ENCODE assay signal across 16 cellular contexts in the genomic region with DNA sequence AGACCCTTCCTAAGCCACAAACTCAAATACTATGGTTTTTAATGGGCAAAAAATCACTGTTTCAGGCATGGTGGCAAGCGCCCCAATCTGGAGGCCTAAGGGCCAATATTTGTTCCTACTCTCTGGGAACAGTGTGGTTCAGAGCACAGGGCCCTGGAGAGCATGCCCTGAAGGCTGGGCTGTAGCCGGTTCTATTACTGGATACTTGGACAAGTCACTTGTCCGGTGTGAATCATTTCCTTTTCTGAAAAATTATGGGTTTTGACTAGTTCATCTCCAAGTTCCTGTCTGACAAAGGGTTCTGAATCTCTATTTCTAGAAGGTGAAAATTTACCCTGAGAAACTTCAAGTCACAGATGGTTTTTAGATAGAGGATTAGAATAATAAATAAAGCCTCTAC.
A peak's percentile ranks its signal among the peaks of the same experiment; 100 is the strongest.
DNase-seq lines count a peak whose midpoint lies in the region; ATAC-seq and TF ChIP-seq lines count a peak whose summit lies in the region.
"Had no signal": no experiment of that assay in that cellular context is flagged by ENCODE, and none has a peak within 500 bp of the region (broad histone marks: within the 10 kb centered on the region; RNA-seq: fewer than 3 reads in every experiment).

No MANE protein-coding gene starts in this region.

- H3K27ac Mint-ChIP-seq in CD14-positive monocyte = peak overlapping the region in 1 of 7 donors; percentile 21
- H3K27ac Mint-ChIP-seq: activated naive CD8-positive, alpha-beta T cell; progenitor cell of endocrine pancreas had no signal

- WGBS in lung, 2 donors = 75 to 88% methylated on average over 3 of the region's 3 CpGs

- DNase-seq in CD14-positive monocyte (ENCODE audit: low spot score) = peak; percentile 55
- DNase-seq in MV-4-11 (lab: John Stamatoyannopoulos, UW) = peak; percentile 70
- DNase-seq in dermis blood vessel endothelial cell = peak; percentile 88
- DNase-seq in lung (ENCODE audit: low spot score) = no peak
- no peak for DNase-seq in NCI-H69 (lab: John Stamatoyannopoulos, UW)
- DNase-seq in effector CD4-positive, alpha-beta T cell = no peak
- DNase-seq: CD4-positive, CD25-positive, alpha-beta regulatory T cell; MM.1S; NCI-H345; RPMI8226; stimulated activated CD4-positive, alpha-beta T cell treated with anti-CD3 and anti-CD28 coated beads, Interleukin-4, amount 100 ng/mL, for 4 hours; stimulated activated naive CD8-positive, alpha-beta T cell treated with anti-CD3 and anti-CD28 coated beads, Interleukin-15, amount 100 ng/mL, for 72 hours had no signal

- no peaks in the 10 kb centered on the region for H3K9me3 ChIP-seq in lung (ENCODE audit: control insufficient read depth in 2 of 2, insufficient read depth in 1 of 2, low read length in 1 of 2)

- peaks cover 0 to 6% of the 10 kb centered on the region in 2 donors for H3K4me1 ChIP-seq in lung (ENCODE audit: control insufficient read depth in 2 of 2, insufficient read depth in 2 of 2, low read length in 2 of 2)

- H3K27me3 ChIP-seq in lung (ENCODE audit: control insufficient read depth, insufficient read depth) = no peaks in the 10 kb centered on the region

- H3K36me3 ChIP-seq in lung (ENCODE audit: control insufficient read depth in 2 of 2, insufficient read depth in 2 of 2, low read length in 2 of 2) = peaks cover 0 to 10% of the 10 kb centered on the region in 2 donors

- peaks cover 28% of the 10 kb centered on the region for H3K4me1 Mint-ChIP-seq in CD14-positive monocyte

- ATAC-seq in lung (ENCODE audit: insufficient read depth, low FRiP score) = peak; percentile 38
- no peak for ATAC-seq in HG02588 (IDR thresholded peaks at IDR 0.05; ENCODE audit: unreplicated experiment)
- no peak for ATAC-seq in GM18867 (IDR thresholded peaks at IDR 0.05; ENCODE audit: unreplicated experiment)
- ATAC-seq: stimulated activated naive CD8-positive, alpha-beta T cell treated with anti-CD3 and anti-CD28 coated beads, Interleukin-15, amount 100 ng/mL, for 72 hours had no signal

- H3K27ac ChIP-seq in lung (ENCODE audit: low read depth in 1 of 2, low read length in 1 of 2) = no peak overlapping the region

- H3K27me3 Mint-ChIP-seq in CD14-positive monocyte (ENCODE audit: low read depth in 3 of 3) = peaks cover 0 to 2% (median 0%) of the 10 kb centered on the region in 3 donors
- H3K27me3 Mint-ChIP-seq: activated naive CD8-positive, alpha-beta T cell; CD4-positive, CD25-positive, alpha-beta regulatory T cell; progenitor cell of endocrine pancreas; stimulated activated naive CD8-positive, alpha-beta T cell treated with anti-CD3 and anti-CD28 coated beads, Interleukin-15, amount 100 ng/mL, for 72 hours had no signal

- H3K4me3 ChIP-seq in lung = no peak overlapping the region

- no peak overlapping the region for H3K4me3 Mint-ChIP-seq in CD14-positive monocyte
- H3K4me3 Mint-ChIP-seq: activated naive CD8-positive, alpha-beta T cell; CD4-positive, CD25-positive, alpha-beta regulatory T cell; stimulated activated naive CD8-positive, alpha-beta T cell treated with anti-CD3 and anti-CD28 coated beads, Interleukin-15, amount 100 ng/mL, for 72 hours had no signal

- peaks cover 2 to 6% of the 10 kb centered on the region in 2 donors for H3K36me3 Mint-ChIP-seq in CD14-positive monocyte

- TF ChIP-seq CTCF in CD14-positive monocyte (IDR thresholded peaks at IDR 0.05) (no peak), lung (IDR thresholded peaks at IDR 0.05; ENCODE audit: control extremely low read depth, extremely low read depth) (no peak)

- intact Hi-C loops in CD14-positive monocyte (cut with micrococcal nuclease) = no loop called here

- H3K9me3 Mint-ChIP-seq in CD14-positive monocyte = peaks cover 0 to 3% (median 0%) of the 10 kb centered on the region in 7 donors
- H3K9me3 Mint-ChIP-seq: stimulated activated naive CD8-positive, alpha-beta T cell treated with anti-CD3 and anti-CD28 coated beads, Interleukin-15, amount 100 ng/mL, for 72 hours had no signal

Comparison
In these comparisons a context has a peak if more than half of its experiments do, and no peak if none do; other contexts are left out.
1. DNase-seq: peak in CD14-positive monocyte (single experiment), MV-4-11 (single experiment) and dermis blood vessel endothelial cell (single experiment); none in lung (single experiment), NCI-H69 (single experiment) and effector CD4-positive, alpha-beta T cell (single experiment).